12 cellular contexts compared by ENCODE assay signal in genomic region chr12:67752226-67752732, GRCh38.
DNase-seq lines count a peak whose midpoint lies in the region; ATAC-seq and TF ChIP-seq lines count a peak whose summit lies in the region.
"Had no signal": no experiment of that assay in that cellular context is flagged by ENCODE, and none has a peak within 500 bp of the region (broad histone marks: within the 10 kb centered on the region; RNA-seq: fewer than 3 reads in every experiment).

No MANE protein-coding gene starts in this region.

- intact Hi-C loops in left ventricle myocardium inferior (cut with micrococcal nuclease): no loop called here

- ATAC-seq in HG03354 (IDR thresholded peaks at IDR 0.05; ENCODE audit: poor library complexity, severe bottlenecking, unreplicated experiment): no peak

- H3K9me3 ChIP-seq in effector memory CD4-positive, alpha-beta T cell (ENCODE audit: control insufficient read depth, low read length): no peaks in the 10 kb centered on the region
- H3K9me3 ChIP-seq in left ventricle myocardium inferior (replicated peaks): no peaks in the 10 kb centered on the region

- TF ChIP-seq CTCF in epithelial cell of esophagus (IDR thresholded peaks at IDR 0.05; ENCODE audit: insufficient read depth, low read depth, low read length, missing control alignments): no peak
- TF ChIP-seq CTCF in left ventricle myocardium inferior (IDR thresholded peaks at IDR 0.05; ENCODE audit: borderline replicate concordance): no peak

- H3K4me3 ChIP-seq in epithelial cell of esophagus (ENCODE audit: low read length) (no peak overlapping the region), left ventricle myocardium inferior (no peak overlapping the region)
- no peak overlapping the region for H3K4me3 ChIP-seq in effector memory CD4-positive, alpha-beta T cell (ENCODE audit: insufficient read depth, low read depth, low read length, poor library complexity, severe bottlenecking)

- no peak overlapping the region for H3K27ac ChIP-seq in effector memory CD4-positive, alpha-beta T cell (ENCODE audit: insufficient read depth, low read length, poor library complexity, severe bottlenecking)
- H3K27ac ChIP-seq in left ventricle myocardium inferior (replicated peaks): no peak overlapping the region

- H3K36me3 ChIP-seq in effector memory CD4-positive, alpha-beta T cell (ENCODE audit: control insufficient read depth, insufficient read depth, low read length): no peaks in the 10 kb centered on the region
- H3K36me3 ChIP-seq in left ventricle myocardium inferior: no peaks in the 10 kb centered on the region

- no peaks in the 10 kb centered on the region for H3K4me1 ChIP-seq in effector memory CD4-positive, alpha-beta T cell (ENCODE audit: control insufficient read depth, insufficient read depth, low read length, poor library complexity, severe bottlenecking)
- H3K4me1 ChIP-seq in left ventricle myocardium inferior: peaks cover 31% of the 10 kb centered on the region

- no peaks in the 10 kb centered on the region for H3K27me3 ChIP-seq in effector memory CD4-positive, alpha-beta T cell (replicated peaks; ENCODE audit: control insufficient read depth, insufficient read depth, low read length, poor library complexity, severe bottlenecking)
- H3K27me3 ChIP-seq in left ventricle myocardium inferior (ENCODE audit: low read depth): no peaks in the 10 kb centered on the region

- peak; percentile 70 for DNase-seq in EL
- peak; percentile 49 for DNase-seq in LHCN-M2 (ENCODE audit: low read depth)
- DNase-seq in epithelial cell of esophagus (ENCODE audit: low read depth): peak; percentile 32
- peak; percentile 28 for DNase-seq in renal cortical epithelial cell (ENCODE audit: low read depth)
- DNase-seq in effector memory CD4-positive, alpha-beta T cell: no peak
- no peak for DNase-seq in left ventricle myocardium inferior
- no peak for DNase-seq in C1 segment of cervical spinal cord (lab: John Stamatoyannopoulos, UW)
- DNase-seq: H7, NCI-H146, NCI-H2107, NCI-H69 had no signal

Comparison
In these comparisons a context has a peak if more than half of its experiments do, and no peak if none do; other contexts are left out.
1. DNase-seq: peak in EL (single experiment), LHCN-M2 (single experiment), epithelial cell of esophagus (single experiment) and renal cortical epithelial cell (single experiment); none in effector memory CD4-positive, alpha-beta T cell (0 of 3), left ventricle myocardium inferior (single experiment) and C1 segment of cervical spinal cord (0 of 14).